In the genomic region with DNA sequence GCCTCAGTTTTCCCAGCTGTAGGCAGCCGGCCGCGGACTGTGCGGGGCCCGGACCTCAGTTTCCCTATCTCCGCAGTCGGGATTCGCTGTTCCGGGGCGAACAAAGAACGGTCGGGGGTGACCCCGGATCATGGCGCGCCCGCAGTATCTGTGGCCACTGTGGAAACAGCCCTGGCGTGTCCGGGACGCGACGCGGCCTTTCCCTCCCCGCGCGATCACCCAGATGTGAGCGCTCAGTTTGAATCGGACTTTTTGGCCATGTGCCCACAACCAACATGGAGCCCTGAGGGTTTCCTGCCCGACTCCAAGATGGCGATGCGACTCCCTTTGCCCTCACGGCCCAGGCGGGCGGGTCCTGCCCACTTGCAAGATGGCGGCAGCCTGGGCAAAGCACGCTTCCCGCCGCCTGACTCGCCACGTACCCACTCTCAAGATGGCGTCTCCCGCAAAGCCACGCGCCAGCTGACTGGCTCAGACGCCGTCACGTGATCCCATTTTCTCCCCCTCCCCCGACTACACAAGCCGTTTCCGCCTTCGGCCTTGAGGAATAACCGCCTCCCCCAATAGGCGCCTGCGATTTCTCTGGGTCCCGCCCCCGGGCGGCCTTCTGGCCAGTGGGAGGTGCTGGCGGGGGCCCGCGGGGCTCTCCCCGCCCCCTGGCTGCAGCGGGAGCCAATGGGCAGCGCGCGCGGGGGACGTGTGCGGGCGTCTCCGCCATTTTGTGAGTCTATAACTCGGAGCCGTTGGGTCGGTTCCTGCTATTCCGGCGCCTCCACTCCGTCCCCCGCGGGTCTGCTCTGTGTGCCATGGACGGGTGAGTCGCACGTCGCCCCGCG, we compare ENCODE assay signal across 8 cellular contexts. TPM values are rescaled to one million over a fixed set of nuclear protein-coding genes. Genes with fewer than 3 reads are reported as not detected.
DNase-seq lines count a peak whose midpoint lies in the region; ATAC-seq and TF ChIP-seq lines count a peak whose summit lies in the region.

A gene (plus strand): TSS at position 761 of the 836 bp plus-strand sequence. CDS start 46 bp downstream, at position 807.

- TF ChIP-seq CTCF in VCaP (conservative IDR thresholded peaks at IDR 0.05), result no peak
- no peak for TF ChIP-seq CTCF in breast epithelium (IDR thresholded peaks at IDR 0.05)

- H3K4me1 ChIP-seq in ACC112 (ENCODE audit: control insufficient read depth, insufficient read depth, low read length, unreplicated experiment), result peaks cover 29% of the 10 kb centered on the region
- H3K4me1 ChIP-seq in breast epithelium, result peaks cover 28 to 31% of the 10 kb centered on the region in 2 donors
- H3K4me1 ChIP-seq in iPS-18a (ENCODE audit: control insufficient read depth, low read depth, low read length), result peaks cover 13% of the 10 kb centered on the region
- H3K4me1 ChIP-seq in skeletal muscle satellite cell (ENCODE audit: control insufficient read depth, insufficient read depth, low read length), result peaks cover 42% of the 10 kb centered on the region

- peaks cover 41% of the 10 kb centered on the region for H3K79me2 ChIP-seq in ACC112 (ENCODE audit: control insufficient read depth, insufficient read depth, low read length, unreplicated experiment)

- H3K27me3 ChIP-seq in ACC112 (ENCODE audit: insufficient read depth, low read length) (no peaks in the 10 kb centered on the region), breast epithelium (no peaks in the 10 kb centered on the region), iPS-18a (ENCODE audit: control insufficient read depth, insufficient read depth, low read length) (no peaks in the 10 kb centered on the region), skeletal muscle satellite cell (ENCODE audit: control insufficient read depth, insufficient read depth, low read length) (no peaks in the 10 kb centered on the region)

- peak; percentile 83 for ATAC-seq in GM18870 (IDR thresholded peaks at IDR 0.05; ENCODE audit: unreplicated experiment)
- ATAC-seq in HG03135 (IDR thresholded peaks at IDR 0.05; ENCODE audit: unreplicated experiment), result peak; percentile 79

- intact Hi-C loops in breast epithelium (cut with DNase I; ENCODE audit: low total_unique reads), result no loop called here

- H3K9me3 ChIP-seq in breast epithelium (no peaks in the 10 kb centered on the region), iPS-18a (ENCODE audit: control insufficient read depth, low read depth, low read length) (no peaks in the 10 kb centered on the region), skeletal muscle satellite cell (replicated peaks; ENCODE audit: low read length) (no peaks in the 10 kb centered on the region)

- peak within 1 kb of the TSS; percentile 95 for H3K4me3 ChIP-seq in ACC112 (ENCODE audit: low read depth, low read length)
- H3K4me3 ChIP-seq in breast epithelium, result peak within 1 kb of the TSS; percentile 83 to 96 (median 91)
- H3K4me3 ChIP-seq in iPS-18a (ENCODE audit: low read length), result peak within 1 kb of the TSS; percentile 68
- H3K4me3 ChIP-seq in skeletal muscle satellite cell (ENCODE audit: low read length), result peak within 1 kb of the TSS; percentile 85

- H3K4me2 ChIP-seq in skeletal muscle satellite cell (ENCODE audit: low read length), result peak within 1 kb of the TSS; percentile 100

- peak within 1 kb of the TSS; percentile 89 for H3K9ac ChIP-seq in iPS-18a (ENCODE audit: low read length)
- peak within 1 kb of the TSS; percentile 93 for H3K9ac ChIP-seq in skeletal muscle satellite cell (ENCODE audit: low read depth, low read length)

- peak within 1 kb of the TSS; percentile 32 for H2AFZ ChIP-seq in ACC112 (ENCODE audit: low read length, unreplicated experiment)

- peaks cover 7% of the 10 kb centered on the region; the same call in 1 of the 2 replicates for H3K36me3 ChIP-seq in ACC112 (ENCODE audit: insufficient read depth, low read length)
- no peaks in the 10 kb centered on the region for H3K36me3 ChIP-seq in breast epithelium
- H3K36me3 ChIP-seq in iPS-18a (ENCODE audit: control insufficient read depth, low read depth, low read length), result peaks cover 26% of the 10 kb centered on the region
- H3K36me3 ChIP-seq in skeletal muscle satellite cell (ENCODE audit: insufficient read depth, low read length), result peaks cover 36% of the 10 kb centered on the region

- peak; percentile 99 for DNase-seq in NCI-H2196 treated with DMSO at 0.1 percent for 48 hours (lab: John Stamatoyannopoulos, UW; ENCODE audit: unreplicated experiment)
- DNase-seq in breast epithelium (ENCODE audit: low spot score in 2 of 2), result peak; percentile 100

- peak within 1 kb of the TSS; percentile 95 for H3K27ac ChIP-seq in ACC112 (ENCODE audit: low read depth, low read length)
- H3K27ac ChIP-seq in VCaP, result peak within 1 kb of the TSS; percentile 99
- peak within 1 kb of the TSS; percentile 98 to 100 for H3K27ac ChIP-seq in breast epithelium
- H3K27ac ChIP-seq in iPS-18a (ENCODE audit: low read length), result no peak within 1 kb of the TSS

- peak; percentile 54 for TF ChIP-seq POLR2A in breast epithelium (IDR thresholded peaks at IDR 0.05)

RNA-seq across cellular contexts. Expression of the gene that starts here (rescaled TPM):
- 100 to 1,000 TPM in 2 of 3 donors, 10 to 100 TPM in 1; 92.0 to 147 (median 131) TPM for total RNA-seq in breast epithelium
- total RNA-seq in skeletal muscle satellite cell (2012; rRNA removed), result 113 and 162 TPM in 2 replicates
